In the genomic region with DNA sequence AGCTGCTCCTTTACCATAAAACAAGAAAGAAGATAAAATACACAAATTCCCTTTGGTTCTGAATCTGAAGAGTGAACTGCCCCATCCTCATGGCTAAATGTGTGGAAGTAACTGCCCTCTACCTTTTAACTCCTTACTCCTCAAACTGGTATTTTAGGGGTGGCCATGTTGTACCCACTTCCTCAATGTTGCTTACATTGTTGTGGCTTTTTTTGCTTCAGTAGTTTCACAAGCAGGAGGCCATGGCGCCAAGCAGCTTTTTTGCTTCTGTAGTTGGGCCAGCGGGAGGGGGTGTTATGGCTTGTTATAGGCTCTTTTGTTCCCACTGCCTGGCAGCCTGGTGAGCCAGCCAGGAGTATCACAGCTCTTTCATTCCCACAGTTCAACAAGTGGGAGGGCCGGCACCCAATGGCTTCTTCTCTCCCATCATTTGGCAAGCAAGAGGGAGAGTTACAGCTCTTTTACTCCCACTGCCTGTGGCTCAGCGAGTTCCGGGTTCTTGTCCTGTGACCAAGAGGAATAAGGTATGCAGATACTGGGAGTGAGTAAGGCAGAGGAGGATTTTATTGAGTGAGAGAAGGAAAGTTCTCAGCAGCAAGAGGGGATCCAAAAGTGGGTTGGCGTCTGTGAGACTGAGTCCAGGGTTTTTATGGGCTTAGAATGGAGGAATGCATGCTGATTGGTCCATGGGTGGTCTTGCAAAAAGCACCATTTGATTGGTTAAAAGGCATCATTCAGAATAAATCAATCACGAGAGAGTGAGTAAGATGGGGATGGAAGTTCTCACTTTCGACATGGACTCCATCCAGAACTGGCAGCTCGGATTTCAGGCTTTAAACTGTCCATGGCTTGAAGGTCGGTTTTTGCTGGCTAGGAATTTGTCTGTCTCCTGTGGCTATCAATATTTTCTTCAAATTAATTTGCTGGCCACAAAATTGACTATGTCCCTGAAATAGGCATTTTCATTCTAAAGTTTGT, we compare ENCODE assay signal across 1 cellular context.
TF ChIP-seq lines count a peak whose summit lies in the region.

No MANE protein-coding gene starts in this region.

TF ChIP-seq in HEK293, 187 proteins besides CTCF, POLR2A, EP300 and RAD21 (continued from another document):
- TF ChIP-seq ZNF707 (tag by site-specific recombination; IDR thresholded peaks at IDR 0.05) (no peak), MZF1 (tag by site-specific recombination; IDR thresholded peaks at IDR 0.05; ENCODE audit: borderline replicate concordance) (peak; percentile 71; the same call in 1 of the 2 replicates), ZNF785 (tag by site-specific recombination; IDR thresholded peaks at IDR 0.05) (no peak), TRIM28 (IDR thresholded peaks at IDR 0.05; ENCODE audit: borderline replicate concordance, low read length) (peak; percentile 32; the same call in 1 of the 2 replicates), HOXD13 (CRISPR knock-in tag; IDR thresholded peaks at IDR 0.05; ENCODE audit: borderline replicate concordance) (no peak)
- TF ChIP-seq, protein P1, sequence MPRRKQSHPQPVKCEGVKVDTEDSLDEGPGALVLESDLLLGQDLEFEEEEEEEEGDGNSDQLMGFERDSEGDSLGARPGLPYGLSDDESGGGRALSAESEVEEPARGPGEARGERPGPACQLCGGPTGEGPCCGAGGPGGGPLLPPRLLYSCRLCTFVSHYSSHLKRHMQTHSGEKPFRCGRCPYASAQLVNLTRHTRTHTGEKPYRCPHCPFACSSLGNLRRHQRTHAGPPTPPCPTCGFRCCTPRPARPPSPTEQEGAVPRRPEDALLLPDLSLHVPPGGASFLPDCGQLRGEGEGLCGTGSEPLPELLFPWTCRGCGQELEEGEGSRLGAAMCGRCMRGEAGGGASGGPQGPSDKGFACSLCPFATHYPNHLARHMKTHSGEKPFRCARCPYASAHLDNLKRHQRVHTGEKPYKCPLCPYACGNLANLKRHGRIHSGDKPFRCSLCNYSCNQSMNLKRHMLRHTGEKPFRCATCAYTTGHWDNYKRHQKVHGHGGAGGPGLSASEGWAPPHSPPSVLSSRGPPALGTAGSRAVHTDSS (tag by site-specific recombination; IDR thresholded peaks at IDR 0.05): no peak
- TF ChIP-seq, protein P2, sequence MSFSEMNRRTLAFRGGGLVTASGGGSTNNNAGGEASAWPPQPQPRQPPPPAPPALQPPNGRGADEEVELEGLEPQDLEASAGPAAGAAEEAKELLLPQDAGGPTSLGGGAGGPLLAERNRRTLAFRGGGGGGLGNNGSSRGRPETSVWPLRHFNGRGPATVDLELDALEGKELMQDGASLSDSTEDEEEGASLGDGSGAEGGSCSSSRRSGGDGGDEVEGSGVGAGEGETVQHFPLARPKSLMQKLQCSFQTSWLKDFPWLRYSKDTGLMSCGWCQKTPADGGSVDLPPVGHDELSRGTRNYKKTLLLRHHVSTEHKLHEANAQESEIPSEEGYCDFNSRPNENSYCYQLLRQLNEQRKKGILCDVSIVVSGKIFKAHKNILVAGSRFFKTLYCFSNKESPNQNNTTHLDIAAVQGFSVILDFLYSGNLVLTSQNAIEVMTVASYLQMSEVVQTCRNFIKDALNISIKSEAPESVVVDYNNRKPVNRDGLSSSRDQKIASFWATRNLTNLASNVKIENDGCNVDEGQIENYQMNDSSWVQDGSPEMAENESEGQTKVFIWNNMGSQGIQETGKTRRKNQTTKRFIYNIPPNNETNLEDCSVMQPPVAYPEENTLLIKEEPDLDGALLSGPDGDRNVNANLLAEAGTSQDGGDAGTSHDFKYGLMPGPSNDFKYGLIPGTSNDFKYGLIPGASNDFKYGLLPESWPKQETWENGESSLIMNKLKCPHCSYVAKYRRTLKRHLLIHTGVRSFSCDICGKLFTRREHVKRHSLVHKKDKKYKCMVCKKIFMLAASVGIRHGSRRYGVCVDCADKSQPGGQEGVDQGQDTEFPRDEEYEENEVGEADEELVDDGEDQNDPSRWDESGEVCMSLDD (tag by site-specific recombination; IDR thresholded peaks at IDR 0.05): no peak
